Comparison of ENCODE assay signal across 13 cellular contexts in the genomic region with DNA sequence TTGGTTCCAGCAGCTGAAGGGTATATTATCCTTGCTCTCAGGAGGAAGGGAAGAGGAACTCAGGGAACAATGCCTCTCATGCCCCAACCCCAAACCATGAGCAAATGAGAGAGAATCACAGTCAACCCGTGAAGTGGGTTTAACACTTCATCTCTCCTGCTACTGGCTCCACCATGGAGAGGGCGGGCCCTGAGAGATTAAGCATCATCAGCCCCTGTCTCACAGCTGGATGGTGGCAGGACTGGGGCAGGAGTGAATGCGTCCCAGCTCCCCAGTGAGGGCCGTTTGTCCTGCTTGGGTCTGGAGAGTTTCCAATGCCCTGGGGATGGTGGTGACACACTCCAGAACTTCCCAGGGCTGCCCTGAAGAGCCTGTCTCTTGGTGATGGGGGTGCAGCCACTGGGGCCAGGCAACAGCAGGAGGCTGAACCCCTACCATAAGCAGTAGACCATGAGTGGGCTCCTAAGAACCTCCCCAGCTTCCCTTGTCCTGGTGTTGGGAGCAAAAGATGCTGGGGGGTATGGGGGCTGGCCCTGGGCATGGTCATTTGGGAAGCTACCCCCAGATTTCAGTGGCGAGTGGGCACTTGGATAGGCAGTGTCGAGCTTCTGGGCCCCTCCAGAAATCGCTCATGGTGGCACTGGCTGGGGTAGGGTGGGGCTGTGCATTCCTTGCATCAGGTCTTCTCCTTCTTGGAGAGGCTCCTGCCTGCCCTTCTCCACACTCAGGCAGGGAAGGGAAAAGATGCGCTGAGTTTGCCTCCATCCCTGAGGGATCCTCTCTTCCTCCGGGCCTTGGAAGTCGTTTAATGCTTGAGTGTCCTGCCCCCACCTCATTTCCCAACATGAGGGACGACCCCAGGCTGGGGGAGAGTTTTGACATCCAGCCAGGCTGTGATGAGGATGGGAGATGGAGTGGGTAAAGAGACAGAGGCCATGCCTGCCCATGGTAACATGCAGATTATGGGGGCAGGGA.
DNase-seq lines count a peak whose midpoint lies in the region; TF ChIP-seq lines count a peak whose summit lies in the region.
"Had no signal": no experiment of that assay in that cellular context is flagged by ENCODE, and none has a peak within 500 bp of the region (broad histone marks: within the 10 kb centered on the region; RNA-seq: fewer than 3 reads in every experiment).

No MANE protein-coding gene starts in this region.

- CTCF ChIA-PET in activated naive CD4-positive, alpha-beta T cell treated with anti-CD3 and anti-CD28 coated beads for 36 hours (lab: Charles Lee) = no interaction called here

- no peak overlapping the region for H3K9ac ChIP-seq in BLaER1
- no peak overlapping the region for H3K9ac ChIP-seq in endodermal cell (ENCODE audit: extremely low read depth, low read length, poor library complexity, severe bottlenecking)

- peaks cover 66% of the 10 kb centered on the region for H3K4me1 ChIP-seq in BLaER1
- H3K4me1 ChIP-seq in endodermal cell (ENCODE audit: control insufficient read depth, insufficient read depth, low read length) = peaks cover 9% of the 10 kb centered on the region
- no peaks in the 10 kb centered on the region for H3K4me1 ChIP-seq in left ventricle myocardium inferior

- no peaks in the 10 kb centered on the region for H4K20me1 ChIP-seq in BLaER1

- H3K27ac ChIP-seq in BLaER1 = no peak overlapping the region
- H3K27ac ChIP-seq in endodermal cell (ENCODE audit: low read depth, low read length) = no peak overlapping the region
- H3K27ac ChIP-seq in left ventricle myocardium inferior (replicated peaks) = no peak overlapping the region
- H3K27ac ChIP-seq: HL-60 had no signal

- H3K4me3 ChIP-seq in BLaER1 (no peak overlapping the region), endodermal cell (ENCODE audit: low read length) (no peak overlapping the region), left ventricle myocardium inferior (no peak overlapping the region)

- no peak overlapping the region for H3K27ac Mint-ChIP-seq in endodermal cell
- no peak overlapping the region for H3K27ac Mint-ChIP-seq in activated naive CD4-positive, alpha-beta T cell treated with anti-CD3 and anti-CD28 coated beads for 36 hours
- H3K27ac Mint-ChIP-seq: B cell, HFFc6 had no signal

- H3K27me3 Mint-ChIP-seq in endodermal cell (ENCODE audit: insufficient read depth) = peaks cover 8% of the 10 kb centered on the region
- H3K27me3 Mint-ChIP-seq in activated naive CD4-positive, alpha-beta T cell treated with anti-CD3 and anti-CD28 coated beads for 36 hours (ENCODE audit: low read depth) = peaks cover 8% of the 10 kb centered on the region

- DNase-seq in EL = peak; percentile 5
- DNase-seq in endodermal cell = peak; percentile 64
- DNase-seq in posterior vena cava (ENCODE audit: low spot score) = peak; percentile 67
- DNase-seq in foreskin melanocyte = no peak
- DNase-seq in left ventricle myocardium inferior = no peak
- no peak for DNase-seq in activated naive CD4-positive, alpha-beta T cell treated with anti-CD3 and anti-CD28 coated beads for 36 hours
- DNase-seq in NCI-H2107 (lab: John Stamatoyannopoulos, UW) = no peak
- DNase-seq: CD4-positive, CD25-positive, alpha-beta regulatory T cell; HCEC 1CT; HFFc6 had no signal

- H3K9me3 ChIP-seq in BLaER1 = no peaks in the 10 kb centered on the region
- H3K9me3 ChIP-seq in endodermal cell (ENCODE audit: control insufficient read depth, low read length) = no peaks in the 10 kb centered on the region
- no peaks in the 10 kb centered on the region for H3K9me3 ChIP-seq in left ventricle myocardium inferior (replicated peaks)

- 92 to 97% methylated on average over 5 to 10 of the region's 11 CpGs for WGBS in endodermal cell (ENCODE audit: insufficient coverage in 1 of 2, insufficient read length in 1 of 2), 2 experiments

- peaks cover 17% of the 10 kb centered on the region for H3K4me1 Mint-ChIP-seq in endodermal cell
- H3K4me1 Mint-ChIP-seq in activated naive CD4-positive, alpha-beta T cell treated with anti-CD3 and anti-CD28 coated beads for 36 hours (ENCODE audit: low read depth) = no peaks in the 10 kb centered on the region
- H3K4me1 Mint-ChIP-seq: B cell; CD4-positive, CD25-positive, alpha-beta regulatory T cell had no signal

- H3K4me2 ChIP-seq in BLaER1 = peak overlapping the region; percentile 78

- H3K9me3 Mint-ChIP-seq in endodermal cell = no peaks in the 10 kb centered on the region
- no peaks in the 10 kb centered on the region for H3K9me3 Mint-ChIP-seq in activated naive CD4-positive, alpha-beta T cell treated with anti-CD3 and anti-CD28 coated beads for 36 hours
- H3K9me3 Mint-ChIP-seq: HFFc6 had no signal

- H3K27me3 ChIP-seq in BLaER1 (no peaks in the 10 kb centered on the region), endodermal cell (ENCODE audit: control insufficient read depth, insufficient read depth, low read length, poor library complexity, severe bottlenecking) (no peaks in the 10 kb centered on the region), left ventricle myocardium inferior (ENCODE audit: low read depth) (peaks cover 79% of the 10 kb centered on the region)

- TF ChIP-seq CTCF in endodermal cell (conservative IDR thresholded peaks at IDR 0.05) = no peak
- no peak for TF ChIP-seq CTCF in left ventricle myocardium inferior (IDR thresholded peaks at IDR 0.05; ENCODE audit: borderline replicate concordance)

- H3K36me3 ChIP-seq in BLaER1 = no peaks in the 10 kb centered on the region
- H3K36me3 ChIP-seq in endodermal cell (ENCODE audit: control insufficient read depth, insufficient read depth, low read length) = no peaks in the 10 kb centered on the region
- H3K36me3 ChIP-seq in left ventricle myocardium inferior = no peaks in the 10 kb centered on the region

- H3K4me3 Mint-ChIP-seq in endodermal cell = no peak overlapping the region
- H3K4me3 Mint-ChIP-seq in activated naive CD4-positive, alpha-beta T cell treated with anti-CD3 and anti-CD28 coated beads for 36 hours = no peak overlapping the region
- H3K4me3 Mint-ChIP-seq: B cell; CD4-positive, CD25-positive, alpha-beta regulatory T cell; HFFc6 had no signal

- no peaks in the 10 kb centered on the region for H3K36me3 Mint-ChIP-seq in endodermal cell (ENCODE audit: low read depth)
- H3K36me3 Mint-ChIP-seq in activated naive CD4-positive, alpha-beta T cell treated with anti-CD3 and anti-CD28 coated beads for 36 hours (ENCODE audit: low read depth) = no peaks in the 10 kb centered on the region
- H3K36me3 Mint-ChIP-seq: CD4-positive, CD25-positive, alpha-beta regulatory T cell had no signal

- intact Hi-C loops in posterior vena cava (cut with DNase I) = no loop called here
- intact Hi-C loops in left ventricle myocardium inferior (cut with micrococcal nuclease) = no loop called here
- intact Hi-C loops in activated naive CD4-positive, alpha-beta T cell treated with anti-CD3 and anti-CD28 coated beads for 36 hours (cut with micrococcal nuclease) = no loop called here

Comparison
In these comparisons a context has a peak if more than half of its experiments do, and no peak if none do; other contexts are left out.
1. DNase-seq: peak in EL (single experiment), endodermal cell (single experiment) and posterior vena cava (single experiment); none in foreskin melanocyte (single experiment), left ventricle myocardium inferior (single experiment), activated naive CD4-positive, alpha-beta T cell treated with anti-CD3 and anti-CD28 coated beads for 36 hours (single experiment) and NCI-H2107 (single experiment).